ENCODE assay signal across 1 cellular context in the genomic region with DNA sequence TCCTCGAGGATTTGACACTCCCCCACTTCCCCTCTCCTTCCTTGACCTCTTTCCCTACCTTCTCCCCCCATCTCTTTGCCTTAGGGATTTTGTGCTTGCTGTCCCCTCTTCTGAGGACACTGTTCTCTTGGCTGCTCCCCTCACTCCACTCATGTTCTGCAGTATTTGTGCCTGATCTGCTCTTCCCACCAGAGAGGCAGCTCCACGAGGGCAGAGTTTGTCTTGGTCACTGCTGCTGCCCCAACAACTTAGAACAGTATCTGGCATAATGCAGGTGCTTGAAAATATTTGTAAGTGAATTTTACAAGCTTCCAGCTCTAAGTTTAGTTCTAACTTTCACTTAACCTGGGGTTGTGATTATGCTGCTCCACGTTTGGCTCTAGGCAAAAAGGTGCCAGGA.
TF ChIP-seq lines count a peak whose summit lies in the region.

No MANE protein-coding gene starts in this region.

TF ChIP-seq in IMR-90, 13 proteins besides CTCF, POLR2A, EP300 and RAD21:
- TF ChIP-seq RFX5 (IDR thresholded peaks at IDR 0.05; ENCODE audit: low read depth, low read length) (no peak), SMC3 (IDR thresholded peaks at IDR 0.05; ENCODE audit: low read depth, low read length) (no peak), USF2 (IDR thresholded peaks at IDR 0.05; ENCODE audit: low read depth, low read length) (no peak), ELK1 (IDR thresholded peaks at IDR 0.05; ENCODE audit: borderline replicate concordance, low read depth, low read length) (no peak), CEBPB (IDR thresholded peaks at IDR 0.05; ENCODE audit: low read depth, low read length) (no peak), CHD1 (IDR thresholded peaks at IDR 0.05; ENCODE audit: low read depth, low read length) (no peak), BHLHE40 (IDR thresholded peaks at IDR 0.05; ENCODE audit: low read depth, low read length) (no peak), NFE2L2 (IDR thresholded peaks at IDR 0.05; ENCODE audit: low read depth, low read length) (no peak), MXI1 (IDR thresholded peaks at IDR 0.05; ENCODE audit: borderline replicate concordance, low read depth, low read length) (no peak), MAZ (IDR thresholded peaks at IDR 0.05; ENCODE audit: borderline replicate concordance, low read depth, low read length) (no peak), MAFK (IDR thresholded peaks at IDR 0.05; ENCODE audit: low read depth, low read length) (no peak), RCOR1 (IDR thresholded peaks at IDR 0.05; ENCODE audit: insufficient replicate concordance, low read length) (no peak), FOS (IDR thresholded peaks at IDR 0.05; ENCODE audit: low read depth, low read length) (no peak)
